28 cellular contexts compared by ENCODE assay signal in genomic region chr18:22182884-22183610, GRCh38. TPM values are rescaled to one million over a fixed set of nuclear protein-coding genes. Genes with fewer than 3 reads are reported as not detected.
DNase-seq lines count a peak whose midpoint lies in the region; FAIRE-seq and TF ChIP-seq lines count a peak whose summit lies in the region.
"Had no signal": no experiment of that assay in that cellular context is flagged by ENCODE, and none has a peak within 500 bp of the region (broad histone marks: within the 10 kb centered on the region; RNA-seq: fewer than 3 reads in every experiment).

No MANE protein-coding gene starts in this region.

- no peak overlapping the region for H3K27ac Mint-ChIP-seq in osteocyte (ENCODE audit: unreplicated experiment)
- H3K27ac Mint-ChIP-seq: stimulated activated effector memory CD8-positive, alpha-beta T cell treated with anti-CD3 and anti-CD28 coated beads, Interleukin-12 subunit alpha, Interleukin-12 subunit beta, amount 100 ng/mL, for 72 hours had no signal

- peaks cover 5% of the 10 kb centered on the region for H3K36me3 Mint-ChIP-seq in osteocyte (ENCODE audit: unreplicated experiment)
- H3K36me3 Mint-ChIP-seq: stimulated activated effector memory CD8-positive, alpha-beta T cell treated with anti-CD3 and anti-CD28 coated beads, Interleukin-12 subunit alpha, Interleukin-12 subunit beta, amount 100 ng/mL, for 72 hours had no signal

- no peaks in the 10 kb centered on the region for H3K9me3 ChIP-seq in Peyer's patch
- H3K9me3 ChIP-seq in mucosa of stomach (ENCODE audit: control insufficient read depth, low read length) = no peaks in the 10 kb centered on the region
- no peaks in the 10 kb centered on the region for H3K9me3 ChIP-seq in osteoblast (ENCODE audit: low read depth, low read length)
- H3K9me3 ChIP-seq: BLaER1, psoas muscle had no signal

- peaks cover 29% of the 10 kb centered on the region for H4K20me1 ChIP-seq in osteoblast (ENCODE audit: insufficient read depth, low read length)
- H4K20me1 ChIP-seq: BLaER1 had no signal

- peaks cover 0 to 22% (median 0%) of the 10 kb centered on the region in 3 donors for H3K36me3 ChIP-seq in Peyer's patch
- H3K36me3 ChIP-seq in mucosa of stomach (ENCODE audit: control insufficient read depth, insufficient read depth, low read length) = peaks cover 32% of the 10 kb centered on the region
- H3K36me3 ChIP-seq in osteoblast (ENCODE audit: insufficient read depth, low read length) = peaks cover 73% of the 10 kb centered on the region

- DNase-seq in Peyer's patch = no peak
- peak; percentile 58 for DNase-seq in epithelial cell of esophagus (ENCODE audit: low read depth)
- DNase-seq in NCI-H2107 (lab: John Stamatoyannopoulos, UW) = no peak
- no peak for DNase-seq in osteoblast (ENCODE audit: insufficient read length, low spot score, missing footprints)
- no peak for DNase-seq in stimulated activated naive CD4-positive, alpha-beta T cell treated with Interleukin-2 at 50 U/mL for 16 hours (lab: John Stamatoyannopoulos, UW)
- DNase-seq in osteocyte (ENCODE audit: extremely low spot score, unreplicated experiment) = no peak
- DNase-seq: activated CD4-positive, alpha-beta T cell treated with anti-CD3 and anti-CD28 coated beads for 4 hours; activated naive CD4-positive, alpha-beta T cell treated with Interleukin-2 at 50 U/mL for 16 hours; activated T-cell treated with anti-CD3 and anti-CD28 coated beads, Interleukin-2, amount 50 U/mL, for 4 hours; amygdala; DMS79; foreskin fibroblast; hippocampal formation; islet precursor cell; Kasumi-1; NCI-H187; NCI-H69; psoas muscle; RPMI8226; stimulated activated CD4-positive, alpha-beta T cell treated with anti-CD3 and anti-CD28 coated beads, Interleukin-2, amount 100 ng/mL, for 48 hours; T-helper 2 cell had no signal

- H3K27ac ChIP-seq in Peyer's patch (peak overlapping the region in 3 of 4 donors; percentile 4 to 55 (median 6)), osteoblast (ENCODE audit: low read depth, low read length) (no peak overlapping the region)
- H3K27ac ChIP-seq: BLaER1, psoas muscle had no signal

- no peak overlapping the region for H2AFZ ChIP-seq in osteoblast (ENCODE audit: low read length)

- no peak overlapping the region for H3K4me3 Mint-ChIP-seq in osteocyte (ENCODE audit: unreplicated experiment)
- H3K4me3 Mint-ChIP-seq: activated T-cell treated with anti-CD3 and anti-CD28 coated beads, Interleukin-2, amount 50 U/mL, for 4 hours; central memory CD8-positive, alpha-beta T cell; stimulated activated effector memory CD8-positive, alpha-beta T cell treated with anti-CD3 and anti-CD28 coated beads, Interleukin-12 subunit alpha, Interleukin-12 subunit beta, amount 100 ng/mL, for 72 hours had no signal

- H3K4me3 ChIP-seq in Peyer's patch (no peak overlapping the region), epithelial cell of esophagus (ENCODE audit: low read length) (no peak overlapping the region), mucosa of stomach (ENCODE audit: low read length) (no peak overlapping the region), osteoblast (ENCODE audit: insufficient read depth, low read length) (no peak overlapping the region)
- H3K4me3 ChIP-seq: BLaER1, psoas muscle had no signal

- H3K79me2 ChIP-seq in osteoblast (ENCODE audit: insufficient read depth, low read length) = peaks cover 43% of the 10 kb centered on the region

- no peak for TF ChIP-seq POLR2A in Peyer's patch (IDR thresholded peaks at IDR 0.05)

- H3K4me1 ChIP-seq in Peyer's patch (peaks cover 0 to 38% (median 0%) of the 10 kb centered on the region in 4 donors), mucosa of stomach (ENCODE audit: control insufficient read depth, insufficient read depth, low read length) (peaks cover 52% of the 10 kb centered on the region), osteoblast (ENCODE audit: insufficient read depth, low read length) (peaks cover 27% of the 10 kb centered on the region)
- H3K4me1 ChIP-seq: BLaER1, psoas muscle had no signal

- H3K4me2 ChIP-seq in osteoblast (ENCODE audit: insufficient read depth, low read length) = no peak overlapping the region
- H3K4me2 ChIP-seq: BLaER1 had no signal

- H3K4me1 Mint-ChIP-seq in osteocyte (ENCODE audit: unreplicated experiment) = no peaks in the 10 kb centered on the region
- H3K4me1 Mint-ChIP-seq: central memory CD8-positive, alpha-beta T cell; stimulated activated effector memory CD8-positive, alpha-beta T cell treated with anti-CD3 and anti-CD28 coated beads, Interleukin-12 subunit alpha, Interleukin-12 subunit beta, amount 100 ng/mL, for 72 hours had no signal

- FAIRE-seq in G401.6 (lab: Jason Lieb, UNC) = peak; percentile 34
- FAIRE-seq: H1 had no signal

- H3K9me3 Mint-ChIP-seq in osteocyte (ENCODE audit: unreplicated experiment) = no peaks in the 10 kb centered on the region
- H3K9me3 Mint-ChIP-seq: activated T-cell treated with anti-CD3 and anti-CD28 coated beads, Interleukin-2, amount 50 U/mL, for 4 hours; central memory CD8-positive, alpha-beta T cell; stimulated activated effector memory CD8-positive, alpha-beta T cell treated with anti-CD3 and anti-CD28 coated beads, Interleukin-12 subunit alpha, Interleukin-12 subunit beta, amount 100 ng/mL, for 72 hours had no signal

- H3K27me3 Mint-ChIP-seq in osteocyte (ENCODE audit: unreplicated experiment) = peaks cover 10% of the 10 kb centered on the region
- H3K27me3 Mint-ChIP-seq: central memory CD8-positive, alpha-beta T cell had no signal

- peak overlapping the region; percentile 55 for H3K9ac ChIP-seq in mucosa of stomach (ENCODE audit: low read length)
- H3K9ac ChIP-seq: BLaER1 had no signal

- H3K27me3 ChIP-seq in Peyer's patch = no peaks in the 10 kb centered on the region
- H3K27me3 ChIP-seq in mucosa of stomach (ENCODE audit: control insufficient read depth, insufficient read depth, low read length) = no peaks in the 10 kb centered on the region
- H3K27me3 ChIP-seq in osteoblast (ENCODE audit: insufficient read depth, low read length) = no peaks in the 10 kb centered on the region
- H3K27me3 ChIP-seq: BLaER1 had no signal

- TF ChIP-seq CTCF in Peyer's patch (IDR thresholded peaks at IDR 0.05) (no peak), epithelial cell of esophagus (IDR thresholded peaks at IDR 0.05; ENCODE audit: insufficient read depth, low read depth, low read length, missing control alignments) (no peak), osteoblast (IDR thresholded peaks at IDR 0.05; ENCODE audit: extremely low read depth, low read depth, low read length) (no peak), osteocyte (IDR thresholded peaks at IDR 0.05) (no peak)

RNA-seq across cellular contexts. Expression of gene GATA6, which starts 13.7 kb away (rescaled TPM):
- total RNA-seq in Peyer's patch = 100 to 1,000 TPM in 3 of 4 donors, 10 to 100 TPM in 1; 24.8 to 127 (median 114) TPM
- total RNA-seq in osteoblast = 10.9 and 16.6 TPM in 2 replicates
- total RNA-seq in osteocyte = 1.9 and 2.4 TPM in 2 replicates
- total RNA-seq: activated CD8-positive, alpha-beta memory T cell treated with anti-CD3 and anti-CD28 coated beads for 36 hours had no signal
